In the genomic region with DNA sequence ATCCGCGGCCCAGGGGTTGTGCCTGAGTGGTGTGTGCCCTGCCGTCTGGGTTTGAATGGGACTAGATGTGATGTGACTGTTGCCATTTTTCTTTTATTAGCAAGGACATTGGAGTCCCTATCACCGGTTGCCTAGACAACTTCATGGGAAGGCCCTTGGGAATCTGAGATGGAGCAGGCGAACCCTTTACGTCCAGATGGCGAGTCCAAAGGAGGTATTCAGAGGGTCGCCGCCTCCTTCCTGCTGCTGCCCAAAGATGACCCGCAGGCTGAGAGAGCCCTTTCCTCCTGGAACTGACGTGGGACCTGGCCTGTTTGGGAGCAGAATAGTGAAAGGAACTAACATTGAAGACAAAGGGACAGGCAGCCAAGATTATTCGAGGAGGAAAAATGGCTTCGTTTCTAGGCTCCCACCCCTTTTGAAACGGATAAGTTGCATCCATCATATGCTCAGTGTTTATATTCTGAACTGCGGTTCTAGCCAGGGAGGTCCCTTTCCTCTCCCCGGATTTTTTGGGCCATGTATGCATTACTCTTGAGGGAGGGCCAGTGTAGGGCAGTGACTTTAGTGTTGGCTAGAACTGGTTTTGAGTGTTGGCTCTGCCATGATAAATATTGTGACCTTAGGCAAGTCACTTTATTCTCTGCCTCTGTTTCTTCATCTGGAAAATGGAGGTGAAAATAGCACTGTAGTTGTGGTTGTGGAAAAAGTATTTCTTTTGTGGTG, we compare ENCODE assay signal across 8 cellular contexts. TPM values are rescaled to one million over a fixed set of nuclear protein-coding genes. Genes with fewer than 3 reads are reported as not detected.
DNase-seq lines count a peak whose midpoint lies in the region; ATAC-seq and TF ChIP-seq lines count a peak whose summit lies in the region.

No MANE protein-coding gene starts in this region.

- H3K9me3 ChIP-seq in AG04450 (ENCODE audit: control insufficient read depth, insufficient read depth, low read length), result no peaks in the 10 kb centered on the region

- DNase-seq in AG04450 (ENCODE audit: low read depth, low spot score) (no peak), GM10266 (ENCODE audit: extremely low spot score) (peak; percentile 17), NCI-H524 treated with DMSO at 0.1 percent for 48 hours (lab: John Stamatoyannopoulos, UW) (peak; percentile 25), brain microvascular endothelial cell (peak; percentile 35), lower leg skin (ENCODE audit: low spot score in 2 of 2) (no peak), type B pancreatic cell (ENCODE audit: extremely low spot score, unreplicated experiment) (no peak)

- 4 to 6% methylated on average over 14 to 16 of the region's 16 CpGs for WGBS in lower leg skin, 2 donors

- in situ Hi-C loops in brain microvascular endothelial cell (cut with HindIII; ENCODE audit: low pct_ligation_motif_present, low sequenced_read_pairs), result no loop called here

- no peaks in the 10 kb centered on the region for H3K27me3 Mint-ChIP-seq in type B pancreatic cell

- peaks cover 24% of the 10 kb centered on the region for H3K36me3 Mint-ChIP-seq in type B pancreatic cell

- H3K4me3 ChIP-seq in AG04450 (ENCODE audit: low read depth, low read length) (peak overlapping the region; percentile 97), brain microvascular endothelial cell (ENCODE audit: low read depth, low read length) (peak overlapping the region; percentile 92), lower leg skin (ENCODE audit: low read depth, poor library complexity, severe bottlenecking) (peak overlapping the region; percentile 59)

- H3K27ac ChIP-seq in AG04450 (ENCODE audit: low read depth, low read length) (peak overlapping the region; percentile 94), brain microvascular endothelial cell (peak overlapping the region; percentile 99)

- CTCF ChIA-PET in AG04450 (lab: Charles Lee), result interaction anchor here (0.8 to 3.3 kb wide), 6 partner anchors 20 to 384 kb away, joined by 3 to 22 read pairs (median 6); no protein-coding TSS in a partner anchor

- peak overlapping the region; percentile 100 for H3K27ac Mint-ChIP-seq in type B pancreatic cell

- TF ChIP-seq CTCF in AG04450 (IDR thresholded peaks at IDR 0.05; ENCODE audit: low read depth, low read length) (no peak), GM10266 (IDR thresholded peaks at IDR 0.05; ENCODE audit: control insufficient read depth, insufficient read depth, low read depth, missing control alignments) (no peak), brain microvascular endothelial cell (IDR thresholded peaks at IDR 0.05; ENCODE audit: low read depth, low read length, missing control alignments) (no peak), lower leg skin (IDR thresholded peaks at IDR 0.05) (no peak), type B pancreatic cell (conservative IDR thresholded peaks at IDR 0.05) (no peak)

- ATAC-seq in HG03469 (IDR thresholded peaks at IDR 0.05; ENCODE audit: unreplicated experiment) (no peak), GM21526 (IDR thresholded peaks at IDR 0.05; ENCODE audit: low FRiP score, unreplicated experiment) (no peak)

- H3K4me3 Mint-ChIP-seq in type B pancreatic cell, result peak overlapping the region; percentile 99

- H3K27me3 ChIP-seq in AG04450 (ENCODE audit: control insufficient read depth, insufficient read depth, low read length), result no peaks in the 10 kb centered on the region
- no peaks in the 10 kb centered on the region for H3K27me3 ChIP-seq in brain microvascular endothelial cell (replicated peaks)

- no peak for TF ChIP-seq POLR2A in lower leg skin (IDR thresholded peaks at IDR 0.05)

- peaks cover 20% of the 10 kb centered on the region for H3K4me1 Mint-ChIP-seq in type B pancreatic cell (ENCODE audit: unreplicated experiment)

- no peaks in the 10 kb centered on the region for H3K36me3 ChIP-seq in brain microvascular endothelial cell (replicated peaks)

- H3K9me3 Mint-ChIP-seq in type B pancreatic cell, result no peaks in the 10 kb centered on the region

- intact Hi-C loops in lower leg skin (cut with DNase I; ENCODE audit: low total_unique reads), result no loop called here

- POLR2A ChIA-PET in AG04450 (lab: Yijun Ruan, JAX), result interaction anchor here (1.1 kb wide), 2 partner anchors 31 to 34 kb away, joined by 3 to 4 read pairs; no protein-coding TSS in a partner anchor

RNA-seq across cellular contexts. Expression of a gene that starts 0.7 kb away (rescaled TPM):
- 12.1 and 15.7 TPM in 2 replicates for polyA plus RNA-seq in AG04450 (2011; rRNA removed)
- 15.5 and 16.7 TPM in 2 replicates for polyA minus RNA-seq in AG04450 (2011; rRNA and poly(A)+ RNA removed)
- total RNA-seq in lower leg skin (1 to 10 TPM; 2.0 to 5.3 (median 2.4) TPM), type B pancreatic cell (ENCODE audit: low replicate concordance) (14.4 and 39.7 TPM in 2 replicates)

RNA-seq across cellular contexts. Expression of a gene that starts 0.7 kb away (rescaled TPM):
- 42.5 and 51.5 TPM in 2 replicates for polyA plus RNA-seq in AG04450 (2011; rRNA removed)
- polyA minus RNA-seq in AG04450 (2011; rRNA and poly(A)+ RNA removed), result 8.1 and 15.1 TPM in 2 replicates
- total RNA-seq in lower leg skin (10 to 100 TPM; 13.6 to 39.7 (median 30.2) TPM), type B pancreatic cell (ENCODE audit: low replicate concordance) (23.1 TPM in 2 replicates)

Comparison
In these comparisons a context has a peak if more than half of its experiments do, and no peak if none do; other contexts are left out.
1. DNase-seq: peak in GM10266 (single experiment), NCI-H524 treated with DMSO at 0.1 percent for 48 hours (single experiment) and brain microvascular endothelial cell (single experiment); none in AG04450 (single experiment), lower leg skin (0 of 2) and type B pancreatic cell (single experiment).
2. Peak in every context shown above with its lines, with median percentiles within 50 percentile points of each other: H3K4me3 ChIP-seq.